Comparison of ENCODE assay signal across 10 cellular contexts in the genomic region with DNA sequence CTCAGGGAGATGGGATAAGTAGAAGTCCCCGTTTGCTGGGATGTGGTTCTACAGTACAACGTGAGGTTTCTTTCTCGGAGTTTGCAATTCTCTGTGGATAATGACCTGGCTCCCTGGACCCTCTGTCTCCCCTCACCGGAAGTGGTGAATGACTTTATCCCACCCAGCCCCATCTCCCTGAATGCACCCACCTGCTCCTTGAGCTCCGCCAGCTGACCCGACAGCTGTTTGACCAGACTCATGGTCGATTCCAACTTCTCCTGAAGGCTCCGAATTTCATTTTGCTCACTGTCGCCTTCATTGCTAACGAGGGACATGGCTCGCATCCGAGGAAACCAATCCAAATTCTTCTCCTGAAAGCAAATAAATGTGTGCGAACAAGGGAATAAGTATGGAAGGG.
"Had no signal": no experiment of that assay in that cellular context is flagged by ENCODE, and none has a peak within 500 bp of the region (broad histone marks: within the 10 kb centered on the region; RNA-seq: fewer than 3 reads in every experiment).

No MANE protein-coding gene starts in this region.

- H3K4me3 ChIP-seq: lung, sigmoid colon, tibial artery, uterus had no signal

- H3K36me3 ChIP-seq: uterus had no signal

- H3K27ac ChIP-seq: sigmoid colon, tibial artery, uterus, VCaP had no signal

- H3K9me3 ChIP-seq: sigmoid colon, tibial artery, uterus had no signal

- ATAC-seq: T-helper 17 cell had no signal

- H3K27me3 ChIP-seq: sigmoid colon, tibial artery, uterus had no signal

- DNase-seq: activated CD4-positive, CD25-positive, alpha-beta regulatory T cell treated with anti-CD3 and anti-CD28 coated beads, Interleukin-2, amount 50 U/mL, for 72 hours; activated gamma-delta T cell treated with Interleukin-2 at 50 U/mL for 16 hours; naive B cell; sigmoid colon; stimulated activated naive CD4-positive, alpha-beta T cell; T-helper 17 cell; uterus had no signal

- H3K4me1 ChIP-seq: sigmoid colon, tibial artery, uterus had no signal
